ENCODE assay signal across 8 cellular contexts in the genomic region with DNA sequence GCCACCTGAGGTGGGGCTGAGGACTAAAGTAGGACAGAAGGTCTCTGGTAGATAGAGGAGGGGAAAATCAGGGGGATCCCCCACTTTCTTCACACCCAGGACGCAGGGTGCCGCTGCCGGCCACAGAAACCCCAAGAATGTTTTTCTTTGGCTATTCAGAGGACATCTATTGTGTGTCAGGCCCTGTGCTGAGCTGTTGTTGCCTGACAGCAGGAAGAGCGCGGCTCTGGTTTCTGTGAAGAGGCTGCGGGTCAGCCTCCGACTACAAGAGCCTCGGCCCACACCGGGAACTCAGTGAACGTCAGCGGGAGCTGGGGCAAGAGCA. TPM values are rescaled to one million over a fixed set of nuclear protein-coding genes. Genes with fewer than 3 reads are reported as not detected.
DNase-seq lines count a peak whose midpoint lies in the region; ATAC-seq and TF ChIP-seq lines count a peak whose summit lies in the region.

No MANE protein-coding gene starts in this region.

- H3K9me3 ChIP-seq in Karpas-422 (ENCODE audit: low read length): no peaks in the 10 kb centered on the region

- peaks cover 20% of the 10 kb centered on the region for H3K9me3 Mint-ChIP-seq in glutamatergic neuron (ENCODE audit: unreplicated experiment)

- H3K79me2 ChIP-seq in Karpas-422 (ENCODE audit: low read length): no peaks in the 10 kb centered on the region; the same call in 1 of the 2 replicates

- peak overlapping the region; percentile 86 for H3K4me3 ChIP-seq in Karpas-422 (ENCODE audit: low read length)
- peak overlapping the region; percentile 76 for H3K4me3 ChIP-seq in retinal pigment epithelial cell (ENCODE audit: low read length)

- H3K27ac Mint-ChIP-seq in glutamatergic neuron (ENCODE audit: unreplicated experiment): peak overlapping the region; percentile 99

- H3K4me1 Mint-ChIP-seq in glutamatergic neuron (ENCODE audit: low read depth, unreplicated experiment): peaks cover 41% of the 10 kb centered on the region

- peaks cover 65% of the 10 kb centered on the region for H3K4me1 ChIP-seq in Karpas-422 (ENCODE audit: low read length)

- peak overlapping the region; percentile 97 for H3K4me3 Mint-ChIP-seq in glutamatergic neuron (ENCODE audit: unreplicated experiment)

- H3K27ac ChIP-seq in Karpas-422 (ENCODE audit: low read length): peak overlapping the region; percentile 95

- H3K27me3 ChIP-seq in Karpas-422 (ENCODE audit: low read length): no peaks in the 10 kb centered on the region

- in situ Hi-C loops in G401 (cut with HindIII; ENCODE audit: low sequenced_read_pairs): no loop called here

- H3K36me3 ChIP-seq in Karpas-422 (ENCODE audit: insufficient read depth, low read length): peaks cover 5% of the 10 kb centered on the region; the same call in 1 of the 2 replicates

- DNase-seq in ELR (ENCODE audit: low read depth) (peak; percentile 66), Karpas-422 (no peak), activated T-helper 1 cell treated with Interleukin-2 at 50 U/mL for 16 hours (ENCODE audit: low read depth) (peak; percentile 43), glutamatergic neuron (no peak), retinal pigment epithelial cell (ENCODE audit: low read depth) (no peak), AG08395 (ENCODE audit: low spot score) (no peak), G401 (ENCODE audit: low spot score) (no peak)

- peak overlapping the region; percentile 92 for H3K9ac ChIP-seq in Karpas-422 (ENCODE audit: low read length)

- no peaks in the 10 kb centered on the region for H4K20me1 ChIP-seq in Karpas-422 (ENCODE audit: insufficient read depth, low read depth, low read length)

- ATAC-seq in GM21515 (IDR thresholded peaks at IDR 0.05; ENCODE audit: unreplicated experiment): peak; percentile 47

- no peaks in the 10 kb centered on the region for H3K9me2 ChIP-seq in Karpas-422 (replicated peaks; ENCODE audit: insufficient read depth, low read length)

- H3K27me3 Mint-ChIP-seq in glutamatergic neuron (ENCODE audit: unreplicated experiment): peaks cover 11% of the 10 kb centered on the region

- H3K36me3 Mint-ChIP-seq in glutamatergic neuron (ENCODE audit: unreplicated experiment): no peaks in the 10 kb centered on the region

- peak overlapping the region; percentile 82 for H3K4me2 ChIP-seq in Karpas-422 (ENCODE audit: low read depth, low read length, poor library complexity, severe bottlenecking)

- peak overlapping the region; percentile 38; the same call in 1 of the 2 replicates for H2AFZ ChIP-seq in Karpas-422 (ENCODE audit: low read length)

- TF ChIP-seq CTCF in glutamatergic neuron (IDR thresholded peaks at IDR 0.05; ENCODE audit: partially characterized antibody, unreplicated experiment) (no peak), retinal pigment epithelial cell (conservative IDR thresholded peaks at IDR 0.05; ENCODE audit: low read depth, low read length) (no peak)

RNA-seq across cellular contexts. Expression of a gene that starts 0.4 kb away (rescaled TPM):
- total RNA-seq in Karpas-422 (2014; rRNA removed; shearing (Covaris generic); ENCODE audit: low replicate concordance): 5.8 and 15.7 TPM in 2 replicates
- 6.7 TPM for total RNA-seq in glutamatergic neuron (ENCODE audit: unreplicated experiment)
- total RNA-seq in G401 (2014; rRNA removed; shearing (Covaris generic)): 4.0 and 9.1 TPM in 2 replicates

RNA-seq across cellular contexts. Expression of a gene that starts 39.1 kb away (rescaled TPM):
- total RNA-seq in Karpas-422 (2014; rRNA removed; shearing (Covaris generic); ENCODE audit: low replicate concordance): 25.1 and 31.0 TPM in 2 replicates
- 52.6 TPM for total RNA-seq in glutamatergic neuron (ENCODE audit: unreplicated experiment)
- 19.6 and 43.5 TPM in 2 replicates for total RNA-seq in G401 (2014; rRNA removed; shearing (Covaris generic))

Comparison
In these comparisons a context has a peak if more than half of its experiments do, and no peak if none do; other contexts are left out.
1. DNase-seq: peak in ELR (single experiment) and activated T-helper 1 cell treated with Interleukin-2 at 50 U/mL for 16 hours (single experiment); none in Karpas-422 (single experiment), glutamatergic neuron (single experiment), retinal pigment epithelial cell (single experiment), AG08395 (single experiment) and G401 (single experiment).